Comparison of ENCODE assay signal across 20 cellular contexts in genomic region chr20:37797669-37798175, GRCh38.
"Had no signal": no experiment of that assay in that cellular context is flagged by ENCODE, and none has a peak within 500 bp of the region (broad histone marks: within the 10 kb centered on the region; RNA-seq: fewer than 3 reads in every experiment).

No MANE protein-coding gene starts in this region.

- H3K4me1 Mint-ChIP-seq: activated B cell treated with CpG ODN at 0.5 μM for 24 hours; activated naive CD8-positive, alpha-beta T cell treated with anti-CD3 and anti-CD28 coated beads for 36 hours; activated T-helper 17 cell treated with anti-CD3 and anti-CD28 coated beads, Interleukin-2, amount 50 U/mL, for 72 hours had no signal

- H3K27ac Mint-ChIP-seq: activated B cell treated with CpG ODN at 0.5 μM for 24 hours; activated CD4-positive, alpha-beta memory T cell treated with anti-CD3 and anti-CD28 coated beads for 36 hours; activated naive CD8-positive, alpha-beta T cell treated with anti-CD3 and anti-CD28 coated beads for 36 hours; activated T-helper 17 cell treated with anti-CD3 and anti-CD28 coated beads, Interleukin-2, amount 50 U/mL, for 72 hours; effector memory CD8-positive, alpha-beta T cell; natural killer cell had no signal

- H3K9me3 ChIP-seq: lower lobe of right lung, neutrophil, sigmoid colon, thyroid gland had no signal

- H3K27me3 Mint-ChIP-seq: activated B cell treated with CpG ODN at 0.5 μM for 24 hours; activated CD4-positive, alpha-beta memory T cell treated with anti-CD3 and anti-CD28 coated beads for 36 hours; activated naive CD8-positive, alpha-beta T cell treated with anti-CD3 and anti-CD28 coated beads for 36 hours; activated T-helper 17 cell treated with anti-CD3 and anti-CD28 coated beads, Interleukin-2, amount 50 U/mL, for 72 hours; effector memory CD8-positive, alpha-beta T cell had no signal

- ATAC-seq: activated T-helper 17 cell treated with anti-CD3 and anti-CD28 coated beads, Interleukin-2, amount 50 U/mL, for 72 hours; effector memory CD8-positive, alpha-beta T cell; left colon; lower lobe of right lung; natural killer cell had no signal

- H3K4me3 Mint-ChIP-seq: activated B cell treated with CpG ODN at 0.5 μM for 24 hours; activated CD4-positive, alpha-beta memory T cell treated with anti-CD3 and anti-CD28 coated beads for 36 hours; activated naive CD8-positive, alpha-beta T cell treated with anti-CD3 and anti-CD28 coated beads for 36 hours; activated T-helper 17 cell treated with anti-CD3 and anti-CD28 coated beads, Interleukin-2, amount 50 U/mL, for 72 hours; effector memory CD8-positive, alpha-beta T cell; natural killer cell had no signal

- DNase-seq: activated B cell treated with CpG ODN at 0.5 μM for 24 hours; activated CD4-positive, alpha-beta memory T cell treated with anti-CD3 and anti-CD28 coated beads for 36 hours; activated CD4-positive, alpha-beta T cell treated with anti-CD3 and anti-CD28 coated beads for 4 hours; activated naive CD4-positive, alpha-beta T cell; activated naive CD8-positive, alpha-beta T cell treated with anti-CD3 and anti-CD28 coated beads for 36 hours; amniotic stem cell; effector memory CD8-positive, alpha-beta T cell; hippocampal formation; islet precursor cell; left colon; lower lobe of right lung; natural killer cell; sigmoid colon; spleen; stimulated activated CD4-positive, alpha-beta T cell treated with anti-CD3 and anti-CD28 coated beads, Interleukin-4, amount 100 ng/mL, for 4 hours; stimulated activated naive CD4-positive, alpha-beta T cell; SW 1271; thyroid gland had no signal

- H3K36me3 Mint-ChIP-seq: natural killer cell had no signal
